In the genomic region with DNA sequence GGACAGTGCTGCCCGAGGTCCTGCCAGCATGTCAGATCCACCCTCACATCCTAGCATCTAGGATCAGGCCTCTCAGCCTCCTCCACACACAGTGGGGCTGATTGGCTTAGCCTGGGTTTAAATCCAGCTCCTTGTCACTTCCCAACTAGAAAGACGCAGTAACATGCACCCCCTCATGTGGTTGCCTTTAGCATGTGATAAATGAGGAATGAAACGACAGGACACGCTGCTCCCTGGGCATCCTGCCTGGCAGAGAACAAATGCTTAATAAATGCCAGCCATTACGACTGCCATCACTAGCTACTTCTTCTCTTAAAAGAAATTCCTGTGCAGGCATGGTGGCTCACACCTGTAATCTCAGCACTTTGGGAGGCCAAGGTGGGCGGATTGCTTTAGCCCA, we compare ENCODE assay signal across 8 cellular contexts.
DNase-seq lines count a peak whose midpoint lies in the region; ATAC-seq and TF ChIP-seq lines count a peak whose summit lies in the region.
"Not testable (repeated sequence)": the region's sequence is repeated elsewhere in the genome, so short reads cannot be mapped to it uniquely, and the experiment has no call there.

No MANE protein-coding gene starts in this region.

- 65% methylated on average over 6 of the region's 6 CpGs for WGBS in esophagus muscularis mucosa
- WGBS in heart left ventricle, 4 donors, result 59 to 65% (median 62%) methylated on average over 5 to 6 of the region's 6 CpGs

- not testable (repeated sequence) for H3K9me3 ChIP-seq in KOPT-K1 (ENCODE audit: insufficient read depth, low read length, poor library complexity, severe bottlenecking); esophagus muscularis mucosa; heart left ventricle; left ventricle myocardium inferior (replicated peaks); tibial artery

- not testable (repeated sequence) for TF ChIP-seq EP300 in esophagus muscularis mucosa (IDR thresholded peaks at IDR 0.05)

- TF ChIP-seq POLR2A in esophagus muscularis mucosa (IDR thresholded peaks at IDR 0.05; ENCODE audit: low read depth); heart left ventricle (IDR thresholded peaks at IDR 0.05): not testable (repeated sequence)

- not testable (repeated sequence) for H3K4me3 Mint-ChIP-seq in stimulated activated memory B cell treated with anti-CD40 and anti-IgM and Interleukin-4, amounts not matched to agents 10 μg/mL and 1 μg/mL and 100 μg/mL, for 72 hours

- peak overlapping the region; percentile 24 for H3K27ac Mint-ChIP-seq in stimulated activated memory B cell treated with anti-CD40 and anti-IgM and Interleukin-4, amounts not matched to agents 10 μg/mL and 1 μg/mL and 100 μg/mL, for 72 hours

- TF ChIP-seq CTCF in esophagus muscularis mucosa (IDR thresholded peaks at IDR 0.05); heart left ventricle (IDR thresholded peaks at IDR 0.05); left ventricle myocardium inferior (IDR thresholded peaks at IDR 0.05; ENCODE audit: borderline replicate concordance); tibial artery (IDR thresholded peaks at IDR 0.05): not testable (repeated sequence)

- not testable (repeated sequence) for H3K4me3 ChIP-seq in esophagus muscularis mucosa, heart left ventricle, left ventricle myocardium inferior, tibial artery

- intact Hi-C loops in esophagus muscularis mucosa (cut with DNase I); Right ventricle myocardium inferior (cut with DNase I); left ventricle myocardium inferior (cut with micrococcal nuclease); tibial artery (cut with DNase I; ENCODE audit: low total_unique reads): not testable (repeated sequence)
- intact Hi-C loops in heart left ventricle (cut with DNase I), result loop anchor here in 1 of 10 donors (1.0 kb wide), 1 partner anchor 16 kb away; no protein-coding TSS in a partner anchor

- H3K4me1 ChIP-seq in esophagus muscularis mucosa (peaks cover 11 to 16% (median 13%) of the 10 kb centered on the region in 4 donors), heart left ventricle (peaks cover 0 to 71% (median 22%) of the 10 kb centered on the region in 12 donors), left ventricle myocardium inferior (peaks cover 63% of the 10 kb centered on the region), tibial artery (peaks cover 0 to 51% (median 38%) of the 10 kb centered on the region in 4 donors)

- peaks cover 47% of the 10 kb centered on the region for H3K27me3 Mint-ChIP-seq in stimulated activated memory B cell treated with anti-CD40 and anti-IgM and Interleukin-4, amounts not matched to agents 10 μg/mL and 1 μg/mL and 100 μg/mL, for 72 hours

- H3K27ac ChIP-seq in KOPT-K1 (ENCODE audit: low read depth, low read length, poor library complexity, severe bottlenecking) (peak overlapping the region; percentile 93), heart left ventricle (peak overlapping the region in 7 of 12 donors; percentile 23 to 65 (median 50)), left ventricle myocardium inferior (replicated peaks) (peak overlapping the region; percentile 80), tibial artery (peak overlapping the region; percentile 33 to 83)
- H3K27ac ChIP-seq in esophagus muscularis mucosa (replicated peaks in 1 of 4), result not testable (repeated sequence)

- DNase-seq in esophagus muscularis mucosa (ENCODE audit: extremely low spot score) (peak; percentile 64), heart left ventricle (peak in 3 of 5 donors; percentile 26 to 51 (median 45)), left ventricle myocardium inferior (peak; percentile 28), medulla oblongata (ENCODE audit: extremely low spot score) (peak; percentile 33)
- DNase-seq in Right ventricle myocardium inferior (ENCODE audit: missing footprints); tibial artery: not testable (repeated sequence)

- H3K36me3 Mint-ChIP-seq in stimulated activated memory B cell treated with anti-CD40 and anti-IgM and Interleukin-4, amounts not matched to agents 10 μg/mL and 1 μg/mL and 100 μg/mL, for 72 hours, result not testable (repeated sequence)

- not testable (repeated sequence) for H3K9me3 Mint-ChIP-seq in stimulated activated memory B cell treated with anti-CD40 and anti-IgM and Interleukin-4, amounts not matched to agents 10 μg/mL and 1 μg/mL and 100 μg/mL, for 72 hours

- peaks cover 16% of the 10 kb centered on the region for H3K4me1 Mint-ChIP-seq in stimulated activated memory B cell treated with anti-CD40 and anti-IgM and Interleukin-4, amounts not matched to agents 10 μg/mL and 1 μg/mL and 100 μg/mL, for 72 hours

- H3K27me3 ChIP-seq in esophagus muscularis mucosa, heart left ventricle, tibial artery: not testable (repeated sequence)
- peaks cover 15% of the 10 kb centered on the region for H3K27me3 ChIP-seq in left ventricle myocardium inferior (ENCODE audit: low read depth)

- peak; percentile 12 for ATAC-seq in Right ventricle myocardium inferior
- ATAC-seq in heart left ventricle, result peak; percentile 27 to 51 (median 34)
- ATAC-seq in stimulated activated memory B cell treated with anti-CD40 and anti-IgM and Interleukin-4, amounts not matched to agents 10 μg/mL and 1 μg/mL and 100 μg/mL, for 72 hours, result not testable (repeated sequence)

- not testable (repeated sequence) for H3K36me3 ChIP-seq in KOPT-K1 (ENCODE audit: insufficient read depth, low read length); esophagus muscularis mucosa; heart left ventricle; left ventricle myocardium inferior; tibial artery
